Comparison of ENCODE assay signal across 1 cellular context in genomic region chr22:36546092-36546804, GRCh38.
TF ChIP-seq lines count a peak whose summit lies in the region.

No MANE protein-coding gene starts in this region.

TF ChIP-seq in K562, 482 proteins besides CTCF, POLR2A, EP300 and RAD21 (continued from another document and continues in another):
- TF ChIP-seq ZNF407 (IDR thresholded peaks at IDR 0.05; ENCODE audit: low read depth): no peak
- TF ChIP-seq KDM1A (IDR thresholded peaks at IDR 0.05): no peak
- TF ChIP-seq, protein P1, sequence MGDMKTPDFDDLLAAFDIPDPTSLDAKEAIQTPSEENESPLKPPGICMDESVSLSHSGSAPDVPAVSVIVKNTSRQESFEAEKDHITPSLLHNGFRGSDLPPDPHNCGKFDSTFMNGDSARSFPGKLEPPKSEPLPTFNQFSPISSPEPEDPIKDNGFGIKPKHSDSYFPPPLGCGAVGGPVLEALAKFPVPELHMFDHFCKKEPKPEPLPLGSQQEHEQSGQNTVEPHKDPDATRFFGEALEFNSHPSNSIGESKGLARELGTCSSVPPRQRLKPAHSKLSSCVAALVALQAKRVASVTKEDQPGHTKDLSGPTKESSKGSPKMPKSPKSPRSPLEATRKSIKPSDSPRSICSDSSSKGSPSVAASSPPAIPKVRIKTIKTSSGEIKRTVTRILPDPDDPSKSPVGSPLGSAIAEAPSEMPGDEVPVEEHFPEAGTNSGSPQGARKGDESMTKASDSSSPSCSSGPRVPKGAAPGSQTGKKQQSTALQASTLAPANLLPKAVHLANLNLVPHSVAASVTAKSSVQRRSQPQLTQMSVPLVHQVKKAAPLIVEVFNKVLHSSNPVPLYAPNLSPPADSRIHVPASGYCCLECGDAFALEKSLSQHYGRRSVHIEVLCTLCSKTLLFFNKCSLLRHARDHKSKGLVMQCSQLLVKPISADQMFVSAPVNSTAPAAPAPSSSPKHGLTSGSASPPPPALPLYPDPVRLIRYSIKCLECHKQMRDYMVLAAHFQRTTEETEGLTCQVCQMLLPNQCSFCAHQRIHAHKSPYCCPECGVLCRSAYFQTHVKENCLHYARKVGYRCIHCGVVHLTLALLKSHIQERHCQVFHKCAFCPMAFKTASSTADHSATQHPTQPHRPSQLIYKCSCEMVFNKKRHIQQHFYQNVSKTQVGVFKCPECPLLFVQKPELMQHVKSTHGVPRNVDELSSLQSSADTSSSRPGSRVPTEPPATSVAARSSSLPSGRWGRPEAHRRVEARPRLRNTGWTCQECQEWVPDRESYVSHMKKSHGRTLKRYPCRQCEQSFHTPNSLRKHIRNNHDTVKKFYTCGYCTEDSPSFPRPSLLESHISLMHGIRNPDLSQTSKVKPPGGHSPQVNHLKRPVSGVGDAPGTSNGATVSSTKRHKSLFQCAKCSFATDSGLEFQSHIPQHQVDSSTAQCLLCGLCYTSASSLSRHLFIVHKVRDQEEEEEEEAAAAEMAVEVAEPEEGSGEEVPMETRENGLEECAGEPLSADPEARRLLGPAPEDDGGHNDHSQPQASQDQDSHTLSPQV (IDR thresholded peaks at IDR 0.05): 0 out of 2 replicates have a peak, but pooled peaks have one; percentile 58
- no peak for TF ChIP-seq CHD1 (IDR thresholded peaks at IDR 0.05; ENCODE audit: low read length)
- TF ChIP-seq TAF9B (IDR thresholded peaks at IDR 0.05; ENCODE audit: partially characterized antibody): no peak
- no peak for TF ChIP-seq NR2C2 (CRISPR knock-in tag; IDR thresholded peaks at IDR 0.05)
- TF ChIP-seq NR2C2 (tag; IDR thresholded peaks at IDR 0.05): no peak
- no peak for TF ChIP-seq ZNF232 (CRISPR knock-in tag; IDR thresholded peaks at IDR 0.05)
- TF ChIP-seq AFF1 (IDR thresholded peaks at IDR 0.05; ENCODE audit: low read depth in 1 of 2, partially characterized antibody in 2 of 2): peak in 1 of 2 experiments; percentile 76
- TF ChIP-seq ZNF253 (CRISPR knock-in tag; conservative IDR thresholded peaks at IDR 0.05): no peak
- TF ChIP-seq RBM17 (IDR thresholded peaks at IDR 0.05; ENCODE audit: borderline replicate concordance, low read depth, low read length): no peak
- peak; percentile 47; the same call in 1 of the 2 replicates for TF ChIP-seq SMC3 (conservative IDR thresholded peaks at IDR 0.05; ENCODE audit: insufficient read depth, low read depth, low read length)
- TF ChIP-seq HNRNPL (IDR thresholded peaks at IDR 0.05; ENCODE audit: low read depth, low read length): no peak
- no peak for TF ChIP-seq HSF4 (CRISPR knock-in tag; IDR thresholded peaks at IDR 0.05; ENCODE audit: borderline replicate concordance)
- TF ChIP-seq, protein P2, sequence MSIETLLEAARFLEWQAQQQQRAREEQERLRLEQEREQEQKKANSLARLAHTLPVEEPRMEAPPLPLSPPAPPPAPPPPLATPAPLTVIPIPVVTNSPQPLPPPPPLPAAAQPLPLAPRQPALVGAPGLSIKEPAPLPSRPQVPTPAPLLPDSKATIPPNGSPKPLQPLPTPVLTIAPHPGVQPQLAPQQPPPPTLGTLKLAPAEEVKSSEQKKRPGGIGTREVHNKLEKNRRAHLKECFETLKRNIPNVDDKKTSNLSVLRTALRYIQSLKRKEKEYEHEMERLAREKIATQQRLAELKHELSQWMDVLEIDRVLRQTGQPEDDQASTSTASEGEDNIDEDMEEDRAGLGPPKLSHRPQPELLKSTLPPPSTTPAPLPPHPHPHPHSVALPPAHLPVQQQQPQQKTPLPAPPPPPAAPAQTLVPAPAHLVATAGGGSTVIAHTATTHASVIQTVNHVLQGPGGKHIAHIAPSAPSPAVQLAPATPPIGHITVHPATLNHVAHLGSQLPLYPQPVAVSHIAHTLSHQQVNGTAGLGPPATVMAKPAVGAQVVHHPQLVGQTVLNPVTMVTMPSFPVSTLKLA (conservative IDR thresholded peaks at IDR 0.05): peak; percentile 42 to 54; a peak in 3 of 4 replicates
- TF ChIP-seq RBM15 (IDR thresholded peaks at IDR 0.05; ENCODE audit: insufficient read depth, low read length): no peak
- no peak for TF ChIP-seq RB1 (IDR thresholded peaks at IDR 0.05; ENCODE audit: low read depth)
- TF ChIP-seq ZNF785 (CRISPR knock-in tag; IDR thresholded peaks at IDR 0.05): no peak
- TF ChIP-seq E2F6 (IDR thresholded peaks at IDR 0.05; ENCODE audit: borderline replicate concordance in 1 of 2, extremely low read depth in 1 of 2, insufficient read depth in 1 of 2, insufficient read length in 1 of 2, low read depth in 1 of 2, low read length in 1 of 2, poor library complexity in 1 of 2, severe bottlenecking in 1 of 2): peak; percentile 4 to 38
- TF ChIP-seq ESRRB (CRISPR knock-in tag; IDR thresholded peaks at IDR 0.05; ENCODE audit: borderline replicate concordance): no peak
- TF ChIP-seq SAFB2 (IDR thresholded peaks at IDR 0.05; ENCODE audit: borderline replicate concordance, low read depth, low read length, severe bottlenecking): no peak
- TF ChIP-seq CHD2 (IDR thresholded peaks at IDR 0.05; ENCODE audit: low read depth, low read length): no peak
- TF ChIP-seq MAZ (CRISPR knock-in tag; conservative IDR thresholded peaks at IDR 0.05 in 1 of 2, IDR thresholded peaks at IDR 0.05 in 1 of 2): 0 out of 4 replicates have a peak, but pooled peaks of 1 of the 2 experiments have one; percentile 37
- no peak for TF ChIP-seq FUS (optimal IDR thresholded peaks at IDR 0.05; ENCODE audit: low read depth, low read length)
- TF ChIP-seq NFIC (IDR thresholded peaks at IDR 0.05): peak; percentile 36; the same call in 1 of the 2 replicates
- no peak for TF ChIP-seq PHF20 (IDR thresholded peaks at IDR 0.05; ENCODE audit: partially characterized antibody)
- peak; percentile 14; the same call in 1 of the 2 replicates for TF ChIP-seq ZKSCAN8 (CRISPR knock-in tag; IDR thresholded peaks at IDR 0.05)
- TF ChIP-seq RREB1 (CRISPR knock-in tag; IDR thresholded peaks at IDR 0.05): no peak
- no peak for TF ChIP-seq RFX5 (IDR thresholded peaks at IDR 0.05; ENCODE audit: low read depth, low read length)
- TF ChIP-seq ZNF212 (CRISPR knock-in tag; IDR thresholded peaks at IDR 0.05): no peak
